Comparison of ENCODE assay signal across 8 cellular contexts in genomic region chr11:31369348-31370329, GRCh38. TPM values are rescaled to one million over a fixed set of nuclear protein-coding genes. Genes with fewer than 3 reads are reported as not detected.
DNase-seq lines count a peak whose midpoint lies in the region; ATAC-seq and TF ChIP-seq lines count a peak whose summit lies in the region.

TSS of gene DCDC1 (minus strand) at chr11:31369739. CDS start at chr11:31328280, 41,459 bp downstream.
TSS of gene DNAJC24 (plus strand) at chr11:31369860. CDS start at chr11:31370749, 889 bp downstream.

- H3K9me3 ChIP-seq in osteoblast (ENCODE audit: low read depth, low read length) (no peaks in the 10 kb centered on the region), thymus (ENCODE audit: control insufficient read depth) (no peaks in the 10 kb centered on the region)

- peaks cover 23% of the 10 kb centered on the region for H3K79me2 ChIP-seq in osteoblast (ENCODE audit: insufficient read depth, low read length)

- H3K9me3 Mint-ChIP-seq in activated naive CD8-positive, alpha-beta T cell (ENCODE audit: low read depth) = no peaks in the 10 kb centered on the region

- H3K27ac ChIP-seq in osteoblast (ENCODE audit: low read depth, low read length) = peak within 1 kb of the TSS; percentile 86
- peak within 1 kb of the TSS; percentile 89 for H3K27ac ChIP-seq in thymus (ENCODE audit: low read depth)

- ATAC-seq in HG02623 (IDR thresholded peaks at IDR 0.05; ENCODE audit: unreplicated experiment) (peak; percentile 99), SK-N-SH treated with all-trans-retinoic acid at 6 μM for 48 hours (peak; percentile 98)

- TF ChIP-seq CTCF in GM10266 (IDR thresholded peaks at IDR 0.05; ENCODE audit: control insufficient read depth, insufficient read depth, low read depth, missing control alignments) = no peak
- TF ChIP-seq CTCF in osteoblast (IDR thresholded peaks at IDR 0.05; ENCODE audit: extremely low read depth, low read depth, low read length) = no peak

- peaks cover 64% of the 10 kb centered on the region for H3K4me1 Mint-ChIP-seq in activated naive CD8-positive, alpha-beta T cell (ENCODE audit: low read depth)

- H3K36me3 ChIP-seq in osteoblast (ENCODE audit: insufficient read depth, low read length) = no peaks in the 10 kb centered on the region
- no peaks in the 10 kb centered on the region for H3K36me3 ChIP-seq in thymus (ENCODE audit: control insufficient read depth, insufficient read depth)

- H3K4me1 ChIP-seq in osteoblast (ENCODE audit: insufficient read depth, low read length) (peaks cover 17% of the 10 kb centered on the region), thymus (ENCODE audit: control insufficient read depth, insufficient read depth, low read length) (no peaks in the 10 kb centered on the region)

- peaks cover 12% of the 10 kb centered on the region for H3K36me3 Mint-ChIP-seq in activated naive CD8-positive, alpha-beta T cell

- peak within 1 kb of the TSS; percentile 97 for H3K27ac Mint-ChIP-seq in activated naive CD8-positive, alpha-beta T cell

- WGBS in thymus = under 1% methylated on average over 53 of the region's 53 CpGs

- intact Hi-C loops in head of caudate nucleus (cut with DNase I) = loop anchor here (10.0 kb wide), 2 partner anchors 55 to 145 kb away; no protein-coding TSS in a partner anchor

- DNase-seq in GM10266 (ENCODE audit: extremely low spot score) (peak; percentile 79), NCI-H1092 treated with DMSO at 0.1 percent for 48 hours (lab: John Stamatoyannopoulos, UW) (peak; percentile 93), head of caudate nucleus (peak; percentile 89 to 97 (median 93)), osteoblast (ENCODE audit: insufficient read length, low spot score, missing footprints) (peak; percentile 88)

- peaks cover 2% of the 10 kb centered on the region for H3K27me3 ChIP-seq in osteoblast (ENCODE audit: insufficient read depth, low read length)
- H3K27me3 ChIP-seq in thymus (ENCODE audit: control insufficient read depth, insufficient read depth) = no peaks in the 10 kb centered on the region

- no peaks in the 10 kb centered on the region for H3K27me3 Mint-ChIP-seq in activated naive CD8-positive, alpha-beta T cell

- H3K4me2 ChIP-seq in osteoblast (ENCODE audit: insufficient read depth, low read length) = peak within 1 kb of the TSS; percentile 99

- peak within 1 kb of the TSS; percentile 93 for H3K4me3 Mint-ChIP-seq in activated naive CD8-positive, alpha-beta T cell

- H2AFZ ChIP-seq in osteoblast (ENCODE audit: low read length) = peak within 1 kb of the TSS; percentile 100

- H3K4me3 ChIP-seq in osteoblast (ENCODE audit: insufficient read depth, low read length) (peak within 1 kb of the TSS; percentile 90), thymus (ENCODE audit: low read length) (peak within 1 kb of the TSS; percentile 87)

- H4K20me1 ChIP-seq in osteoblast (ENCODE audit: insufficient read depth, low read length) = no peaks in the 10 kb centered on the region

TF ChIP-seq in SK-N-SH treated with all-trans-retinoic acid at 6 μM for 48 hours, 23 proteins besides CTCF, POLR2A, EP300 and RAD21:
- TF ChIP-seq ZNF70 (CRISPR knock-in tag; IDR thresholded peaks at IDR 0.05) (no peak), CSDC2 (CRISPR knock-in tag; IDR thresholded peaks at IDR 0.05) (no peak), BACH2 (CRISPR knock-in tag; IDR thresholded peaks at IDR 0.05; ENCODE audit: borderline replicate concordance) (no peak), ZFP30 (CRISPR knock-in tag; IDR thresholded peaks at IDR 0.05) (no peak), ZNF565 (CRISPR knock-in tag; conservative IDR thresholded peaks at IDR 0.05; ENCODE audit: low read depth) (no peak), ZFP3 (CRISPR knock-in tag; IDR thresholded peaks at IDR 0.05) (no peak), TOX (CRISPR knock-in tag; IDR thresholded peaks at IDR 0.05; ENCODE audit: borderline replicate concordance) (no peak), TSHZ2 (CRISPR knock-in tag; IDR thresholded peaks at IDR 0.05) (no peak), RARB (CRISPR knock-in tag; IDR thresholded peaks at IDR 0.05) (no peak), TCF4 (CRISPR knock-in tag; IDR thresholded peaks at IDR 0.05; ENCODE audit: borderline replicate concordance) (no peak), ISL1 (CRISPR knock-in tag; IDR thresholded peaks at IDR 0.05) (no peak), ZC3H10 (CRISPR knock-in tag; IDR thresholded peaks at IDR 0.05) (no peak), ZNF8 (CRISPR knock-in tag; IDR thresholded peaks at IDR 0.05) (no peak), PPARA (CRISPR knock-in tag; IDR thresholded peaks at IDR 0.05; ENCODE audit: borderline replicate concordance) (no peak), POU6F1 (CRISPR knock-in tag; IDR thresholded peaks at IDR 0.05; ENCODE audit: borderline replicate concordance, low read depth) (no peak), SNAI2 (CRISPR knock-in tag; IDR thresholded peaks at IDR 0.05) (no peak)
TF ChIP-seq in SK-N-SH treated with all-trans-retinoic acid at 6 μM for 48 hours: peak in this region for 0.

RNA-seq across cellular contexts. Expression of gene DCDC1, which starts in this region (rescaled TPM):
- total RNA-seq in osteoblast = 1.1 and 2.4 TPM in 2 replicates
- 0.25 TPM for polyA plus RNA-seq in thymus

RNA-seq across cellular contexts. Expression of gene DNAJC24, which starts in this region (rescaled TPM):
- 23.9 and 31.8 TPM in 2 replicates for total RNA-seq in osteoblast
- 8.8 TPM for polyA plus RNA-seq in thymus

Comparison
In these comparisons a context has a peak if more than half of its experiments do, and no peak if none do; other contexts are left out.
1. Peak in every context shown above with its lines: DNase-seq, ATAC-seq, H3K4me3 ChIP-seq and H3K27ac ChIP-seq.